Comparison of ENCODE assay signal across 8 cellular contexts in the genomic region with DNA sequence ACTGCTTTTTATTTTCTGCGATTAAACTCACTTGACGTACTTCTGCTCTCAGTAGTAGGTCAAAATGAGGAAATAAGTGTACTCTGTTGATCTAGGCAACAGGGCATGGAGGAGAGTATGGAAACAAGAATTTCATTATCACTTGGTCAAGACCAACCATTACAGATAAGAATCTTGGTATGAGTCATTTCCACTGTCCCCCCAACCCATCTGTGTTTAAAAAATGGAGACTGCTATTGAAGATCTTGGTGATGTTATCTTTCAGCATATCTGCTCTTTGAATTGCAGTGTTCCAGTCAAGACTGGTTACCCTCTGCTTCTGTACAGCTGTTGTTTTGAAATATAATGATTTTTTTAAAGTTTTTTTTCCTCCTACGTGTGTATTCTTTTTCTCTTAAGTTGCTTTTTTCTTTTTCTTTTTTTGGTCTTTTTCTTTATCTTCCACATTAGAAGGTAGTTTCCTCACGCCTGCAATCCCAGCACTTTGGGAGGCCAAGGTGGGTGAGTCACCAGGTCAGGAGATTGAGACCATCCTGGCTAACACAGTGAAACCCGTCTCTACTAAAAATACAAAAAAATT. TPM values are rescaled to one million over a fixed set of nuclear protein-coding genes. Genes with fewer than 3 reads are reported as not detected.
DNase-seq lines count a peak whose midpoint lies in the region; ATAC-seq, FAIRE-seq and TF ChIP-seq lines count a peak whose summit lies in the region.

No MANE protein-coding gene starts in this region.

- H3K4me3 ChIP-seq in OCI-LY3 (ENCODE audit: low read length) (peak overlapping the region; percentile 59), mucosa of descending colon (no peak overlapping the region), heart left ventricle (no peak overlapping the region)

- DNase-seq in mucosa of descending colon (no peak), heart left ventricle (no peak), HTR-8/SVneo (ENCODE audit: insufficient read length, low spot score) (no peak), GM03348 (ENCODE audit: low spot score) (no peak)
- no peak for DNase-seq in activated CD4-positive, alpha-beta T cell treated with anti-CD3 and anti-CD28 coated beads for 4 hours

- no peak overlapping the region for H3K9ac ChIP-seq in OCI-LY3 (ENCODE audit: low read length)

- no peak for FAIRE-seq in HTR-8/SVneo (lab: Jason Lieb, UNC)

- ATAC-seq in GM18868 (IDR thresholded peaks at IDR 0.05; ENCODE audit: unreplicated experiment), result peak; percentile 95
- ATAC-seq in HG02759 (IDR thresholded peaks at IDR 0.05; ENCODE audit: unreplicated experiment), result peak; percentile 92
- ATAC-seq in mucosa of descending colon, result peak; percentile 40
- no peak for ATAC-seq in heart left ventricle

- peaks cover 24% of the 10 kb centered on the region for H3K4me1 ChIP-seq in OCI-LY3 (ENCODE audit: low read length)
- H3K4me1 ChIP-seq in mucosa of descending colon (ENCODE audit: low read depth), result no peaks in the 10 kb centered on the region
- peaks cover 0 to 38% (median 14%) of the 10 kb centered on the region in 12 donors for H3K4me1 ChIP-seq in heart left ventricle

- WGBS in heart left ventricle, 4 donors, result 84 to 92% (median 88%) methylated on average over 5 of the region's 5 CpGs

- H3K36me3 ChIP-seq in OCI-LY3 (replicated peaks; ENCODE audit: low read depth, low read length), result peaks cover 18% of the 10 kb centered on the region
- H3K36me3 ChIP-seq in mucosa of descending colon (ENCODE audit: low read depth), result no peaks in the 10 kb centered on the region
- H3K36me3 ChIP-seq in heart left ventricle, result peaks cover 0 to 9% (median 4%) of the 10 kb centered on the region in 9 donors

- TF ChIP-seq CTCF in OCI-LY3 (IDR thresholded peaks at IDR 0.05; ENCODE audit: low read depth, low read length) (no peak), mucosa of descending colon (IDR thresholded peaks at IDR 0.05) (no peak), heart left ventricle (IDR thresholded peaks at IDR 0.05) (no peak)

- no peak for TF ChIP-seq POLR2A in heart left ventricle (IDR thresholded peaks at IDR 0.05)

- peak overlapping the region; percentile 66 for H3K4me2 ChIP-seq in OCI-LY3 (ENCODE audit: low read length)

- H3K27ac ChIP-seq in OCI-LY3 (ENCODE audit: low read length) (peak overlapping the region; percentile 49), heart left ventricle (no peak overlapping the region)

- intact Hi-C loops in mucosa of descending colon (cut with DNase I, micrococcal nuclease) (no loop called here), heart left ventricle (cut with DNase I) (no loop called here)

- peaks cover 9% of the 10 kb centered on the region for H4K20me1 ChIP-seq in OCI-LY3 (ENCODE audit: insufficient read depth, low read length)

- H3K9me3 ChIP-seq in OCI-LY3 (ENCODE audit: insufficient read depth, low read length) (peaks cover 8% of the 10 kb centered on the region; the same call in 1 of the 2 replicates), mucosa of descending colon (peaks cover 6% of the 10 kb centered on the region), heart left ventricle (peaks cover 0 to 26% (median 0%) of the 10 kb centered on the region in 12 donors)

- H3K27me3 ChIP-seq in OCI-LY3 (ENCODE audit: low read depth, low read length), result no peaks in the 10 kb centered on the region
- no peaks in the 10 kb centered on the region for H3K27me3 ChIP-seq in heart left ventricle

- peaks cover 76% of the 10 kb centered on the region for H3K79me2 ChIP-seq in OCI-LY3 (ENCODE audit: low read length)

- H2AFZ ChIP-seq in OCI-LY3 (ENCODE audit: low read depth, low read length), result no peak overlapping the region

RNA-seq across cellular contexts. Expression of a gene that starts 11.7 kb away (rescaled TPM):
- 10 to 100 TPM; 16.4 to 17.8 (median 17.6) TPM for total RNA-seq in mucosa of descending colon
- total RNA-seq in heart left ventricle, result 10 to 100 TPM; 26.5 to 40.0 (median 32.9) TPM
- polyA plus RNA-seq in heart left ventricle, result 10 to 100 TPM; 10.9 to 23.1 TPM

RNA-seq across cellular contexts. Expression of a gene that starts 38.5 kb away (rescaled TPM):
- total RNA-seq in mucosa of descending colon (10 to 100 TPM in 1 of 3 donors, 1 to 10 TPM in 2; 2.8 to 33.8 (median 6.3) TPM), heart left ventricle (100 to 1,000 TPM in 8 of 9 donors, 10 to 100 TPM in 1; 98.6 to 291 (median 155) TPM)
- 100 to 1,000 TPM in 1 of 2 donors, 10 to 100 TPM in 1; 80.0 to 161 TPM for polyA plus RNA-seq in heart left ventricle

Comparison
In these comparisons a context has a peak if more than half of its experiments do, and no peak if none do; other contexts are left out.
1. ATAC-seq: peak in GM18868 (single experiment), HG02759 (single experiment) and mucosa of descending colon (single experiment); none in heart left ventricle (0 of 4).